13 cellular contexts compared by ENCODE assay signal in the genomic region with DNA sequence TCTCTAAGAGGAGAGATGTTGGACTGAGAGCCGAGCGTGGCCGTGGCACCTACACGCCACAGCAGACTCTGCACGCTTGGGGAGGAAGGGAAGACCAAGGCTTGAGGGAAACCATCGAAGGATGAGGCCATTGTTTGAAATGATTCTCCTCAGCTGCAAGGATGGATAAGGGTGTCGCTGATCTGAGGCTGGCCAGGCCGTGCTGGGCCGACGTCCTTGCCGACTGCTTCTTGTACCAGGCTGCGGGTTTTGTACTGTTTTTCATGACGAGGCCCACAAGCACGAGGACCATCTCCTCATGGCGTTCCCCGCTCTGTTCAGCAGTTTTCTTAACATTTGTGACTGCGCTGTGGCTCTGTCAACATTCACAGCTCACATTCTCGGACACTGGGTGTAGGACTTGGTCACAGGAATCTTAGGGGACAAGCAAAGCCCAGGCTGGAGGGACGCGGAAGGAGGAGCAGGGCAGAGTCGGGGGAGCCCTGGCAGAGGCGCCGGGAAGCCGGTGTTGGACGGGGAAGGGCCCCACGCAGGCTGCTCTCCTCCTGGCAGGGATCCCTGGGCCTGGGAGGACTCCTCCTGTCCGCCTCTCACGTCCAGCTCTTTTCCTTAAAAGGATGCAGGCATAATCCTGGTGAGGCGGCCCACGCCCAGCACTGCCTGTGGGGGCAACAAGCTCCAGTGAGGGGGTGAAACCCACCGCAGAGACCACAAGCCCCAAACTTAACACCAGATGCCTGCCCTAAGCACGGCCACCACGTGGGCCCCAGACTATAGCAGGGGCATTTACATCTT.
"Had no signal": no experiment of that assay in that cellular context is flagged by ENCODE, and none has a peak within 500 bp of the region (broad histone marks: within the 10 kb centered on the region; RNA-seq: fewer than 3 reads in every experiment).

No MANE protein-coding gene starts in this region.

- H3K36me3 Mint-ChIP-seq: activated naive CD4-positive, alpha-beta T cell treated with anti-CD3 and anti-CD28 coated beads, Interleukin-2, amount 50 U/mL, for 72 hours had no signal

- H3K4me1 ChIP-seq: foreskin keratinocyte, lower lobe of right lung, prostate gland, testis had no signal

- H3K36me3 ChIP-seq: brain microvascular endothelial cell, lower lobe of right lung, prostate gland had no signal

- H3K9me3 Mint-ChIP-seq: activated naive CD4-positive, alpha-beta T cell treated with anti-CD3 and anti-CD28 coated beads, Interleukin-2, amount 50 U/mL, for 72 hours; stimulated activated naive CD8-positive, alpha-beta T cell treated with anti-CD3 and anti-CD28 coated beads, Interleukin-15, Interleukin-2, amounts not matched to agents 100 ng/mL and 50 ng/mL, for 24 hours had no signal

- ATAC-seq: activated naive CD4-positive, alpha-beta T cell treated with anti-CD3 and anti-CD28 coated beads, Interleukin-2, amount 50 U/mL, for 72 hours; foreskin keratinocyte; lower lobe of right lung; naive thymus-derived CD4-positive, alpha-beta T cell had no signal

- H3K9me3 ChIP-seq: lower lobe of right lung, prostate gland, testis had no signal

- DNase-seq: activated CD4-positive, alpha-beta T cell treated with anti-CD3 and anti-CD28 coated beads, Interleukin-2, amount 50 U/mL, for 4 hours; activated T-cell treated with anti-CD3 and anti-CD28 coated beads, Interleukin-2, amount 50 U/mL, for 1 hour; amniotic stem cell; brain microvascular endothelial cell; foreskin keratinocyte; lower lobe of right lung; naive thymus-derived CD4-positive, alpha-beta T cell; stimulated activated CD4-positive, alpha-beta T cell treated with anti-CD3 and anti-CD28 coated beads, Interleukin-4, amount 100 ng/mL, for 1 hour; stimulated activated CD8-positive, alpha-beta memory T cell treated with anti-CD3 and anti-CD28 coated beads, Interleukin-4, amount 100 ng/mL, for 48 hours; testis had no signal

- H3K27me3 ChIP-seq: brain microvascular endothelial cell, foreskin keratinocyte, testis had no signal

- H3K27ac ChIP-seq: brain microvascular endothelial cell, foreskin keratinocyte, lower lobe of right lung, prostate gland, testis had no signal

- H3K27ac Mint-ChIP-seq: activated naive CD4-positive, alpha-beta T cell treated with anti-CD3 and anti-CD28 coated beads, Interleukin-2, amount 50 U/mL, for 72 hours; naive thymus-derived CD4-positive, alpha-beta T cell; stimulated activated naive CD8-positive, alpha-beta T cell treated with anti-CD3 and anti-CD28 coated beads, Interleukin-15, Interleukin-2, amounts not matched to agents 100 ng/mL and 50 ng/mL, for 24 hours had no signal

- H3K4me3 Mint-ChIP-seq: naive thymus-derived CD4-positive, alpha-beta T cell; stimulated activated naive CD8-positive, alpha-beta T cell treated with anti-CD3 and anti-CD28 coated beads, Interleukin-15, Interleukin-2, amounts not matched to agents 100 ng/mL and 50 ng/mL, for 24 hours had no signal

- H3K4me3 ChIP-seq: lower lobe of right lung, prostate gland, testis had no signal

- H3K4me1 Mint-ChIP-seq: naive thymus-derived CD4-positive, alpha-beta T cell had no signal
